26 cellular contexts compared by ENCODE assay signal in genomic region chr10:35650894-35651293, GRCh38. TPM values are rescaled to one million over a fixed set of nuclear protein-coding genes. Genes with fewer than 3 reads are reported as not detected.
"Had no signal": no experiment of that assay in that cellular context is flagged by ENCODE, and none has a peak within 500 bp of the region (broad histone marks: within the 10 kb centered on the region; RNA-seq: fewer than 3 reads in every experiment).

No MANE protein-coding gene starts in this region.

- FAIRE-seq: endometrium, kidney had no signal

- H3K36me3 Mint-ChIP-seq: naive thymus-derived CD8-positive, alpha-beta T cell; stimulated activated memory B cell treated with anti-CD40 and anti-IgM and Interleukin-4, amounts not matched to agents 10 μg/mL and 1 μg/mL and 100 μg/mL, for 72 hours had no signal

- H3K27ac ChIP-seq: epithelial cell of prostate, esophagus muscularis mucosa, gastroesophageal sphincter, hepatocyte, neutrophil, psoas muscle, spleen, tibial artery, upper lobe of left lung, vagina had no signal

- H3K9me3 Mint-ChIP-seq: naive thymus-derived CD8-positive, alpha-beta T cell; stimulated activated naive CD8-positive, alpha-beta T cell treated with anti-CD3 and anti-CD28 coated beads, Interleukin-15, Interleukin-2, amounts not matched to agents 100 ng/mL and 50 ng/mL, for 24 hours had no signal

- DNase-seq: effector memory CD4-positive, alpha-beta T cell; kidney; left colon; mucosa of descending colon; naive thymus-derived CD8-positive, alpha-beta T cell; psoas muscle; spleen; stimulated activated CD4-positive, alpha-beta T cell treated with anti-CD3 and anti-CD28 coated beads, Interleukin-15, amount 100 ng/mL, for 24 hours; stimulated activated CD4-positive, alpha-beta T cell treated with anti-CD3 and anti-CD28 coated beads, Interleukin-1b, Interleukin-23, amount 100 ng/mL, for 48 hours; stimulated activated CD4-positive, alpha-beta T cell treated with anti-CD3 and anti-CD28 coated beads, Interleukin-4, amount 100 ng/mL, for 24 hours; tibial artery had no signal

- H3K9me3 ChIP-seq: gastroesophageal sphincter, mucosa of descending colon, neutrophil, psoas muscle, spleen, tibial artery, upper lobe of left lung, vagina had no signal

- H3K36me3 ChIP-seq: esophagus muscularis mucosa, gastroesophageal sphincter, neutrophil, spleen, tibial artery, upper lobe of left lung, vagina had no signal

- H3K4me1 ChIP-seq: esophagus muscularis mucosa, gastroesophageal sphincter, psoas muscle, spleen, tibial artery, vagina had no signal

- H3K4me3 ChIP-seq: esophagus muscularis mucosa, gastroesophageal sphincter, hepatocyte, mucosa of descending colon, psoas muscle, spleen, tibial artery, upper lobe of left lung, vagina had no signal

- H3K4me1 Mint-ChIP-seq: naive thymus-derived CD8-positive, alpha-beta T cell; stimulated activated memory B cell treated with anti-CD40 and anti-IgM and Interleukin-4, amounts not matched to agents 10 μg/mL and 1 μg/mL and 100 μg/mL, for 72 hours had no signal

- ATAC-seq: gastroesophageal sphincter; left colon; mucosa of descending colon; naive thymus-derived CD8-positive, alpha-beta T cell; psoas muscle; sciatic nerve; stimulated activated memory B cell treated with anti-CD40 and anti-IgM and Interleukin-4, amounts not matched to agents 10 μg/mL and 1 μg/mL and 100 μg/mL, for 72 hours had no signal

- H3K4me3 Mint-ChIP-seq: naive thymus-derived CD8-positive, alpha-beta T cell; stimulated activated memory B cell treated with anti-CD40 and anti-IgM and Interleukin-4, amounts not matched to agents 10 μg/mL and 1 μg/mL and 100 μg/mL, for 72 hours; stimulated activated naive CD8-positive, alpha-beta T cell treated with anti-CD3 and anti-CD28 coated beads, Interleukin-15, Interleukin-2, amounts not matched to agents 100 ng/mL and 50 ng/mL, for 24 hours had no signal

- H3K27me3 ChIP-seq: esophagus muscularis mucosa, gastroesophageal sphincter, hepatocyte, spleen, tibial artery, upper lobe of left lung, vagina had no signal

- H3K27ac Mint-ChIP-seq: naive thymus-derived CD8-positive, alpha-beta T cell; stimulated activated memory B cell treated with anti-CD40 and anti-IgM and Interleukin-4, amounts not matched to agents 10 μg/mL and 1 μg/mL and 100 μg/mL, for 72 hours; stimulated activated naive CD8-positive, alpha-beta T cell treated with anti-CD3 and anti-CD28 coated beads, Interleukin-15, Interleukin-2, amounts not matched to agents 100 ng/mL and 50 ng/mL, for 24 hours had no signal

RNA-seq across cellular contexts. Expression of gene GJD4, which starts 45.8 kb away (rescaled TPM):
- total RNA-seq: esophagus muscularis mucosa; fibroblast of villous mesenchyme; gastroesophageal sphincter; kidney; left colon; liver; mucosa of descending colon; naive thymus-derived CD8-positive, alpha-beta T cell; psoas muscle; sciatic nerve; spleen; temporal lobe; upper lobe of left lung; vagina had no signal
- polyA plus RNA-seq: hepatocyte; liver; naive thymus-derived CD8-positive, alpha-beta T cell; neural cell had no signal
